ENCODE assay signal across 2 cellular contexts in the genomic region with DNA sequence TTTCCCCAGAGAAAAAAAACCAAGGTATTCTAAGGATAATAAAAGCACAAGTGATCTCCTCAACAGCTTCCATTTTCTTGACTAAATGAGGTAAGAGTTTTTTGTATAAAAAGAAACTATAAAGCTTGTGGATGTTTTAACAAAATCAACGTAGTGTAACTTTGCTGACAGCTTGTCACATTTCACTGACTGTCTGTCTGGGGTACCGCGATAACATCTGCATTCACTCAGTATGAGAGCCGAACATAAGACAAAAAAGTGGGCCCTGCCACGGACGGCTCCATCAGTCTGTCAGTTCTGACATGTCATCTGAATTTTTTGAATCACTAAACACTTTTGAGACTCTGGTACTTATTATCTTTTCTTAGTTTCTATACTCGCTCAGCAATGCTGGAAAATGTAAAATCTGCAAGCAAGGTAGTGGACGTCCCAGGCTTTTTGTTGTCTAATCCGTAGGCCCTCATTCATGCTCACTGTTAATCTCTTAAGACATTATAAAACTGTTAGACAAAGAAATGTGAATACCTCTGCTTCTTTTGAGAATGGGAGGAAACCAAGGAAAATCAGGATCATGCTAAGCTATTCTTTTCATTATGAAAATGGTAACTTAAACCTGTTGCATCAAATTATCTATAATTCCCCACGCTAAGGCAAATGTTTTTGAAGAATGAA.
TF ChIP-seq lines count a peak whose summit lies in the region.

No MANE protein-coding gene starts in this region.

TF ChIP-seq in HEK293, 187 proteins besides CTCF, POLR2A, EP300 and RAD21 (continued from another document):
- TF ChIP-seq, protein P1, sequence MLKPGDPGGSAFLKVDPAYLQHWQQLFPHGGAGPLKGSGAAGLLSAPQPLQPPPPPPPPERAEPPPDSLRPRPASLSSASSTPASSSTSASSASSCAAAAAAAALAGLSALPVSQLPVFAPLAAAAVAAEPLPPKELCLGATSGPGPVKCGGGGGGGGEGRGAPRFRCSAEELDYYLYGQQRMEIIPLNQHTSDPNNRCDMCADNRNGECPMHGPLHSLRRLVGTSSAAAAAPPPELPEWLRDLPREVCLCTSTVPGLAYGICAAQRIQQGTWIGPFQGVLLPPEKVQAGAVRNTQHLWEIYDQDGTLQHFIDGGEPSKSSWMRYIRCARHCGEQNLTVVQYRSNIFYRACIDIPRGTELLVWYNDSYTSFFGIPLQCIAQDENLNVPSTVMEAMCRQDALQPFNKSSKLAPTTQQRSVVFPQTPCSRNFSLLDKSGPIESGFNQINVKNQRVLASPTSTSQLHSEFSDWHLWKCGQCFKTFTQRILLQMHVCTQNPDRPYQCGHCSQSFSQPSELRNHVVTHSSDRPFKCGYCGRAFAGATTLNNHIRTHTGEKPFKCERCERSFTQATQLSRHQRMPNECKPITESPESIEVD (tag by site-specific recombination; IDR thresholded peaks at IDR 0.05): 0 out of 2 replicates have a peak, but pooled peaks have one; percentile 37
- TF ChIP-seq ZNF324 (tag by site-specific recombination; IDR thresholded peaks at IDR 0.05) (no peak), SCRT2 (tag by site-specific recombination; IDR thresholded peaks at IDR 0.05) (peak; percentile 57), ZNF175 (tag by site-specific recombination; IDR thresholded peaks at IDR 0.05) (no peak), ZNF341 (tag by site-specific recombination; IDR thresholded peaks at IDR 0.05; ENCODE audit: low read depth) (no peak), ZXDB (tag by site-specific recombination; IDR thresholded peaks at IDR 0.05) (no peak), ZNF174 (tag by site-specific recombination; IDR thresholded peaks at IDR 0.05) (no peak), TRIM28 (IDR thresholded peaks at IDR 0.05; ENCODE audit: borderline replicate concordance, low read length) (no peak), ZNF394 (tag by site-specific recombination; IDR thresholded peaks at IDR 0.05; ENCODE audit: borderline replicate concordance) (no peak), YY1 (tag by site-specific recombination; IDR thresholded peaks at IDR 0.05) (no peak), SP3 (tag by site-specific recombination; IDR thresholded peaks at IDR 0.05) (no peak), ZNF529 (tag by site-specific recombination; IDR thresholded peaks at IDR 0.05; ENCODE audit: insufficient replicate concordance) (no peak), ZNF155 (tag by site-specific recombination; IDR thresholded peaks at IDR 0.05) (no peak), ZNF335 (tag by site-specific recombination; conservative IDR thresholded peaks at IDR 0.05) (no peak), ZNF132 (tag by site-specific recombination; IDR thresholded peaks at IDR 0.05; ENCODE audit: borderline replicate concordance) (no peak), ZNF610 (tag by site-specific recombination; IDR thresholded peaks at IDR 0.05; ENCODE audit: borderline replicate concordance) (no peak), ZNF114 (tag by site-specific recombination; IDR thresholded peaks at IDR 0.05) (no peak), ZNF561 (tag by site-specific recombination; IDR thresholded peaks at IDR 0.05; ENCODE audit: borderline replicate concordance) (no peak)
- TF ChIP-seq, protein P2, sequence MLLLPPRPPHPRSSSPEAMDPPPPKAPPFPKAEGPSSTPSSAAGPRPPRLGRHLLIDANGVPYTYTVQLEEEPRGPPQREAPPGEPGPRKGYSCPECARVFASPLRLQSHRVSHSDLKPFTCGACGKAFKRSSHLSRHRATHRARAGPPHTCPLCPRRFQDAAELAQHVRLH (tag by site-specific recombination; IDR thresholded peaks at IDR 0.05): no peak

TF ChIP-seq in WTC11, 78 proteins besides CTCF, POLR2A, EP300 and RAD21 (continued from another document):
- TF ChIP-seq CDX4 (CRISPR knock-in tag; IDR thresholded peaks at IDR 0.05; ENCODE audit: borderline replicate concordance): no peak
- no peak for TF ChIP-seq ZNF396 (CRISPR knock-in tag; IDR thresholded peaks at IDR 0.05; ENCODE audit: borderline replicate concordance)
